ENCODE assay signal across 29 cellular contexts in genomic region chr2:95326433-95327140, GRCh38. TPM values are rescaled to one million over a fixed set of nuclear protein-coding genes. Genes with fewer than 3 reads are reported as not detected.
"Had no signal": no experiment of that assay in that cellular context is flagged by ENCODE, and none has a peak within 500 bp of the region (broad histone marks: within the 10 kb centered on the region; RNA-seq: fewer than 3 reads in every experiment).

No MANE protein-coding gene starts in this region.

- ATAC-seq: activated CD4-positive, alpha-beta T cell treated with anti-CD3 and anti-CD28 coated beads for 36 hours; activated naive CD4-positive, alpha-beta T cell treated with anti-CD3 and anti-CD28 coated beads, Interleukin-2, amount 50 U/mL, for 72 hours; activated T-cell treated with anti-CD3 and anti-CD28 coated beads, Interleukin-2, amount 50 U/mL, for 72 hours; gastroesophageal sphincter had no signal

- H3K9me3 ChIP-seq: ascending aorta, breast epithelium, colonic mucosa, esophagus squamous epithelium, gastroesophageal sphincter had no signal

- H3K4me3 ChIP-seq: ascending aorta, breast epithelium, cardiac muscle cell, colonic mucosa, esophagus squamous epithelium, gastroesophageal sphincter had no signal

- H3K27ac ChIP-seq: ascending aorta, breast epithelium, cardiac muscle cell, colonic mucosa, esophagus squamous epithelium, gastroesophageal sphincter had no signal

- H3K36me3 ChIP-seq: ascending aorta, breast epithelium, cardiac muscle cell, colonic mucosa, esophagus squamous epithelium, gastroesophageal sphincter had no signal

- H3K4me1 ChIP-seq: ascending aorta, breast epithelium, colonic mucosa, gastroesophageal sphincter had no signal

- DNase-seq: activated CD4-positive, alpha-beta memory T cell treated with anti-CD3 and anti-CD28 coated beads, Interleukin-2, amount 10 ng/mL, durations not matched to agents 7 days and 5 days; activated CD4-positive, alpha-beta T cell treated with anti-CD3 and anti-CD28 coated beads for 36 hours; activated CD4-positive, alpha-beta T cell treated with anti-CD3 and anti-CD28 coated beads, Interleukin-2, amount 10 ng/mL, durations not matched to agents 7 days and 5 days; activated CD4-positive, alpha-beta T cell treated with anti-CD3 and anti-CD28 coated beads, Interleukin-2, amount 50 U/mL, for 4 hours; activated CD4-positive, CD25-positive, alpha-beta regulatory T cell; activated CD4-positive, CD25-positive, alpha-beta regulatory T cell treated with anti-CD3 and anti-CD28 coated beads, Interleukin-2, amount 50 U/mL, for 72 hours; activated CD8-positive, alpha-beta memory T cell treated with anti-CD3 and anti-CD28 coated beads, Interleukin-2, amount 50 U/mL, for 48 hours; activated gamma-delta T cell; activated naive CD4-positive, alpha-beta T cell; activated naive CD4-positive, alpha-beta T cell treated with anti-CD3 and anti-CD28 coated beads, Interleukin-2, amount 10 ng/mL, durations not matched to agents 7 days and 5 days; activated naive CD8-positive, alpha-beta T cell treated with anti-CD3 and anti-CD28 coated beads, Interleukin-2, amount 10 ng/mL, durations not matched to agents 7 days and 5 days; activated T-cell treated with anti-CD3 and anti-CD28 coated beads for 4 hours; activated T-cell treated with anti-CD3 and anti-CD28 coated beads, Interleukin-2, amount 50 U/mL, for 24 hours; activated T-cell treated with anti-CD3 and anti-CD28 coated beads, Interleukin-2, amount 50 U/mL, for 72 hours; central memory CD4-positive, alpha-beta T cell; cerebellar nuclear complex; colonic mucosa; effector CD8-positive, alpha-beta T cell; endodermal cell; erythroblast; esophagus squamous epithelium; foreskin melanocyte; T-helper 2 cell had no signal

- H3K27me3 ChIP-seq: ascending aorta, breast epithelium, cardiac muscle cell, colonic mucosa, gastroesophageal sphincter had no signal

RNA-seq across cellular contexts. Expression of gene KCNIP3, which starts 29.4 kb away (rescaled TPM):
- total RNA-seq: activated CD4-positive, alpha-beta memory T cell treated with anti-CD3 and anti-CD28 coated beads, Interleukin-2, amount 10 ng/mL, durations not matched to agents 7 days and 5 days; activated CD4-positive, alpha-beta T cell treated with anti-CD3 and anti-CD28 coated beads for 36 hours; activated CD4-positive, alpha-beta T cell treated with anti-CD3 and anti-CD28 coated beads, Interleukin-2, amount 10 ng/mL, durations not matched to agents 7 days and 5 days; activated naive CD4-positive, alpha-beta T cell treated with anti-CD3 and anti-CD28 coated beads, Interleukin-2, amount 50 U/mL, for 72 hours; activated naive CD8-positive, alpha-beta T cell treated with anti-CD3 and anti-CD28 coated beads, Interleukin-2, amount 10 ng/mL, durations not matched to agents 7 days and 5 days; activated T-cell treated with anti-CD3 and anti-CD28 coated beads, Interleukin-2, amount 50 U/mL, for 72 hours; T-helper 1 cell treated with Interleukin-12 subunit alpha and Interleukin-12 subunit beta and Interleukin-4 antibody, amounts not matched to agents 30 ng/mL and 1 ng/mL, for 36 hours had no signal

RNA-seq across cellular contexts. Expression of gene PROM2, which starts 52.3 kb away (rescaled TPM):
- total RNA-seq: ascending aorta had no signal
